In genomic region chr3:125212096-125212508, GRCh38 we compare ENCODE assay signal across 9 cellular contexts. TPM values are rescaled to one million over a fixed set of nuclear protein-coding genes. Genes with fewer than 3 reads are reported as not detected.
DNase-seq lines count a peak whose midpoint lies in the region; ATAC-seq and TF ChIP-seq lines count a peak whose summit lies in the region.
"Had no signal": no experiment of that assay in that cellular context is flagged by ENCODE, and none has a peak within 500 bp of the region (broad histone marks: within the 10 kb centered on the region; RNA-seq: fewer than 3 reads in every experiment).

No MANE protein-coding gene starts in this region.

- no peak for TF ChIP-seq CTCF in brain microvascular endothelial cell (IDR thresholded peaks at IDR 0.05; ENCODE audit: low read depth, low read length, missing control alignments)

- no peaks in the 10 kb centered on the region for H3K9me3 Mint-ChIP-seq in stimulated activated naive CD8-positive, alpha-beta T cell treated with anti-CD3 and anti-CD28 coated beads, Interleukin-15, amount 100 ng/mL, for 72 hours

- no peaks in the 10 kb centered on the region for H3K27me3 ChIP-seq in brain microvascular endothelial cell (replicated peaks)

- peaks cover 72% of the 10 kb centered on the region for H3K27me3 Mint-ChIP-seq in stimulated activated naive CD8-positive, alpha-beta T cell treated with anti-CD3 and anti-CD28 coated beads, Interleukin-15, amount 100 ng/mL, for 72 hours

- H3K4me1 Mint-ChIP-seq in stimulated activated naive CD8-positive, alpha-beta T cell treated with anti-CD3 and anti-CD28 coated beads, Interleukin-15, amount 100 ng/mL, for 72 hours = peaks cover 30% of the 10 kb centered on the region

- DNase-seq in NCI-H146 (lab: John Stamatoyannopoulos, UW) = peak; percentile 66
- DNase-seq in NCI-H146 treated with DMSO at 0.1 percent for 48 hours (lab: John Stamatoyannopoulos, UW; ENCODE audit: unreplicated experiment) = no peak
- no peak for DNase-seq in brain microvascular endothelial cell
- peak in 1 of 2 donors; percentile 35 for DNase-seq in left colon
- no peak for DNase-seq in stimulated activated naive CD8-positive, alpha-beta T cell treated with anti-CD3 and anti-CD28 coated beads, Interleukin-15, amount 100 ng/mL, for 72 hours
- no peak for DNase-seq in kidney glomerular epithelial cell (lab: John Stamatoyannopoulos, UW)
- no peak for DNase-seq in NCI-H2196 treated with DMSO at 0.1 percent for 48 hours (lab: John Stamatoyannopoulos, UW; ENCODE audit: unreplicated experiment)

- no peak overlapping the region for H3K27ac Mint-ChIP-seq in stimulated activated naive CD8-positive, alpha-beta T cell treated with anti-CD3 and anti-CD28 coated beads, Interleukin-15, amount 100 ng/mL, for 72 hours

- no peak overlapping the region for H3K27ac ChIP-seq in brain microvascular endothelial cell
- H3K27ac ChIP-seq: neutrophil had no signal

- H3K4me3 ChIP-seq in brain microvascular endothelial cell (ENCODE audit: low read depth, low read length) = peak overlapping the region; percentile 69

- peak; percentile 67 for ATAC-seq in left colon
- no peak for ATAC-seq in stimulated activated naive CD8-positive, alpha-beta T cell treated with anti-CD3 and anti-CD28 coated beads, Interleukin-15, amount 100 ng/mL, for 72 hours
- ATAC-seq in GM18517 (IDR thresholded peaks at IDR 0.05; ENCODE audit: unreplicated experiment) = no peak

- H3K4me3 Mint-ChIP-seq in stimulated activated naive CD8-positive, alpha-beta T cell treated with anti-CD3 and anti-CD28 coated beads, Interleukin-15, amount 100 ng/mL, for 72 hours = peak overlapping the region; percentile 31 to 62

- intact Hi-C loops in left colon (cut with DNase I, micrococcal nuclease) = no loop called here

- in situ Hi-C loops in brain microvascular endothelial cell (cut with HindIII; ENCODE audit: low pct_ligation_motif_present, low sequenced_read_pairs) = no loop called here

- H3K36me3 ChIP-seq in brain microvascular endothelial cell (replicated peaks) = no peaks in the 10 kb centered on the region
- H3K36me3 ChIP-seq: neutrophil had no signal

RNA-seq across cellular contexts. Expression of gene SLC12A8, which starts 0.4 kb away (rescaled TPM):
- 10 to 100 TPM; 18.4 to 23.7 TPM for total RNA-seq in left colon
